Comparison of ENCODE assay signal across 18 cellular contexts in the genomic region with DNA sequence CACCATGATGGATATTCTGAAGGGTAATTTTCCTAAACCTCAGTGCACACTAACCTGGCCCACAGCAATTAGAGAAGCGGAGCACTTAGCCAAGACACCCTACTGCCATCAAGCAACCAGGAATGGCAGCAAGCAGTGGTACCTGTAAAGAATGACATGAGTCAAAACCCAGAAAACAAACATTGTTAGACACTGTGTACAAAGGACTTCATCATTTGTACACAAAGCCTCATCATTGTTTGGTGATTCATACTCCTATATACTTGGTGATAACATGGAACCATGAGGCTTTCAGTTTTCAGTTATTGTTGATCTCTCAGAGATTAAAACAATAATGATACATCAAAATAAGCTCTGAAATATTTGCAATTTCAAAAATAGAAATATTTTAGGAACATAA.
DNase-seq lines count a peak whose midpoint lies in the region; ATAC-seq, FAIRE-seq and TF ChIP-seq lines count a peak whose summit lies in the region.
"Had no signal": no experiment of that assay in that cellular context is flagged by ENCODE, and none has a peak within 500 bp of the region (broad histone marks: within the 10 kb centered on the region; RNA-seq: fewer than 3 reads in every experiment).

No MANE protein-coding gene starts in this region.

- no peak for TF ChIP-seq CTCF in epithelial cell of esophagus (IDR thresholded peaks at IDR 0.05; ENCODE audit: insufficient read depth, low read depth, low read length, missing control alignments)
- no peak for TF ChIP-seq CTCF in HepG2 (CRISPR knock-in tag; IDR thresholded peaks at IDR 0.05)

- FAIRE-seq in HepG2 (lab: Jason Lieb, UNC) = no peak
- FAIRE-seq: GM12878, H54 had no signal

- no peak for TF ChIP-seq POLR2A in HepG2 (IDR thresholded peaks at IDR 0.05; ENCODE audit: insufficient read depth in 1 of 2, low read depth in 2 of 2, low read length in 2 of 2)

- H2AFZ ChIP-seq in HepG2 (ENCODE audit: low read length) = no peak overlapping the region
- H2AFZ ChIP-seq: GM23338 had no signal

- intact Hi-C loops in HepG2 (cut with micrococcal nuclease; ENCODE audit: unreplicated experiment) = no loop called here

- no peak overlapping the region for H3K4me2 ChIP-seq in HepG2 (ENCODE audit: low read depth, low read length)
- H3K4me2 ChIP-seq: BLaER1, GM23338 had no signal

- H3K4me1 ChIP-seq in HepG2 (ENCODE audit: insufficient read depth, low read length) = no peaks in the 10 kb centered on the region
- H3K4me1 ChIP-seq: BLaER1 had no signal

- H3K27ac ChIP-seq in HepG2 (ENCODE audit: extremely low read length, insufficient read depth, low read length) = no peak overlapping the region
- H3K27ac ChIP-seq: BLaER1, HL-60 had no signal

- ATAC-seq in HepG2 (no peak; the same call in 2 of the 3 replicates), GM19397 (IDR thresholded peaks at IDR 0.05; ENCODE audit: unreplicated experiment) (no peak)
- ATAC-seq: GM12878, GM23338 had no signal

- H3K9me3 ChIP-seq in HepG2 (ENCODE audit: low read length) = no peaks in the 10 kb centered on the region
- H3K9me3 ChIP-seq: BLaER1 had no signal

- H3K4me3 ChIP-seq in epithelial cell of esophagus (ENCODE audit: low read length) (no peak overlapping the region), HepG2 (replicated peaks in 1 of 3; ENCODE audit: insufficient read depth in 1 of 3, low read depth in 2 of 3, low read length in 3 of 3) (no peak overlapping the region)
- H3K4me3 ChIP-seq: BLaER1, GM12878, GM23338 had no signal

- no peaks in the 10 kb centered on the region for H3K36me3 ChIP-seq in HepG2 (replicated peaks in 1 of 2; ENCODE audit: control insufficient read depth in 1 of 2, insufficient read depth in 2 of 2, low read length in 2 of 2)
- H3K36me3 ChIP-seq: BLaER1 had no signal

- DNase-seq in NCI-H748 (lab: John Stamatoyannopoulos, UW; ENCODE audit: unreplicated experiment) = peak; percentile 15
- DNase-seq in NCI-H748 treated with DMSO at 0.1 percent for 48 hours (lab: John Stamatoyannopoulos, UW) = no peak
- DNase-seq in epithelial cell of esophagus (ENCODE audit: low read depth) = peak; percentile 54
- no peak for DNase-seq in HepG2 (ENCODE audit: low spot score)
- no peak for DNase-seq in NCI-H2196 treated with DMSO at 0.1 percent for 48 hours (lab: John Stamatoyannopoulos, UW; ENCODE audit: unreplicated experiment)
- DNase-seq in amygdala (lab: John Stamatoyannopoulos, UW) = no peak
- DNase-seq: 8988T; CD4-positive, alpha-beta memory T cell; DMS153; DND-41; EL; HCEC 1CT had no signal

- H3K9ac ChIP-seq in HepG2 (ENCODE audit: insufficient read depth, low read depth, low read length) = no peak overlapping the region
- H3K9ac ChIP-seq: BLaER1 had no signal

- H3K27me3 ChIP-seq in HepG2 (ENCODE audit: control insufficient read depth in 1 of 2, insufficient read depth in 2 of 2, low read length in 2 of 2) = no peaks in the 10 kb centered on the region
- H3K27me3 ChIP-seq: BLaER1 had no signal

- no TSS peak for BruUV-seq in HepG2 (replicated peaks; lab: Mats Ljungman, UMichigan)

- in situ Hi-C loops in HepG2 (cut with HindIII; ENCODE audit: extremely low pct_ligation_motif_present, low pct_unique_long_range_greater_than_20kb) = no loop called here

- TF ChIP-seq RAD21 in HepG2 (CRISPR knock-in tag; IDR thresholded peaks at IDR 0.05) = no peak

- TF ChIP-seq EP300 in HepG2 (IDR thresholded peaks at IDR 0.05; ENCODE audit: low read depth in 2 of 2, low read length in 2 of 2) (no peak), HepG2 (CRISPR knock-in tag; IDR thresholded peaks at IDR 0.05; ENCODE audit: borderline replicate concordance) (no peak)

- POLR2A ChIA-PET in HepG2 (lab: Yijun Ruan, JAX) = no interaction called here

- WGBS in HepG2 (ENCODE audit: low lambda C conversion rate) = 58% methylated on average over 1 of the region's 1 CpG

- H4K20me1 ChIP-seq in HepG2 (ENCODE audit: insufficient read depth, low read length) = no peaks in the 10 kb centered on the region
- H4K20me1 ChIP-seq: BLaER1 had no signal

- CTCF ChIA-PET in HepG2 (lab: Yijun Ruan, JAX; ENCODE audit: low intra/inter-chr PET ratio, low total read pairs) = no interaction called here

- no peaks in the 10 kb centered on the region for H3K79me2 ChIP-seq in HepG2 (ENCODE audit: insufficient read depth, low read length)

TF ChIP-seq in HepG2, 621 proteins besides CTCF, POLR2A, EP300 and RAD21:
- TF ChIP-seq SOX13 (IDR thresholded peaks at IDR 0.05) (no peak), SOX13 (CRISPR knock-in tag; conservative IDR thresholded peaks at IDR 0.05 in 1 of 2, IDR thresholded peaks at IDR 0.05 in 1 of 2) (peak in 1 of 2 experiments; percentile 30; a peak in 1 of 4 replicates), FOXA3 (CRISPR knock-in tag; IDR thresholded peaks at IDR 0.05) (peak; percentile 50), CCAR2 (optimal IDR thresholded peaks at IDR 0.05; ENCODE audit: low read depth, low read length) (no peak), ZNF589 (CRISPR knock-in tag; conservative IDR thresholded peaks at IDR 0.05) (no peak), SOX5 (CRISPR knock-in tag; IDR thresholded peaks at IDR 0.05; ENCODE audit: borderline replicate concordance) (peak; percentile 35; the same call in 1 of the 2 replicates), ZNF614 (CRISPR knock-in tag; IDR thresholded peaks at IDR 0.05; ENCODE audit: borderline replicate concordance) (no peak), FOSL2 (CRISPR knock-in tag; IDR thresholded peaks at IDR 0.05) (peak; percentile 49), KDM1A (CRISPR knock-in tag; IDR thresholded peaks at IDR 0.05) (0 out of 2 replicates have a peak, but pooled peaks have one; percentile 20)
TF ChIP-seq in HepG2: peak in this region for 5.

Comparison
In these comparisons a context has a peak if more than half of its experiments do, and no peak if none do; other contexts are left out.
1. DNase-seq: peak in NCI-H748 (single experiment) and epithelial cell of esophagus (single experiment); none in NCI-H748 treated with DMSO at 0.1 percent for 48 hours (single experiment), HepG2 (single experiment), NCI-H2196 treated with DMSO at 0.1 percent for 48 hours (single experiment) and amygdala (0 of 56).